Comparison of ENCODE assay signal across 13 cellular contexts in genomic region chr19:29380581-29380980, GRCh38.
"Had no signal": no experiment of that assay in that cellular context is flagged by ENCODE, and none has a peak within 500 bp of the region (broad histone marks: within the 10 kb centered on the region; RNA-seq: fewer than 3 reads in every experiment).

No MANE protein-coding gene starts in this region.

- H3K4me1 ChIP-seq: gastrocnemius medialis, heart left ventricle, parathyroid adenoma, tibial artery had no signal

- H3K9me3 Mint-ChIP-seq: activated naive CD4-positive, alpha-beta T cell treated with anti-CD3 and anti-CD28 coated beads for 36 hours; activated naive CD8-positive, alpha-beta T cell treated with anti-CD3 and anti-CD28 coated beads, Interleukin-2, amount 50 U/mL, for 24 hours had no signal

- H3K4me1 Mint-ChIP-seq: activated naive CD8-positive, alpha-beta T cell treated with anti-CD3 and anti-CD28 coated beads, Interleukin-2, amount 50 U/mL, for 24 hours; naive thymus-derived CD4-positive, alpha-beta T cell had no signal

- H3K27ac ChIP-seq: gastrocnemius medialis, heart left ventricle, parathyroid adenoma, tibial artery had no signal

- H3K4me3 Mint-ChIP-seq: activated naive CD4-positive, alpha-beta T cell treated with anti-CD3 and anti-CD28 coated beads for 36 hours; activated naive CD8-positive, alpha-beta T cell treated with anti-CD3 and anti-CD28 coated beads, Interleukin-2, amount 50 U/mL, for 24 hours; naive thymus-derived CD4-positive, alpha-beta T cell had no signal

- H3K36me3 Mint-ChIP-seq: naive thymus-derived CD4-positive, alpha-beta T cell had no signal

- H3K27ac Mint-ChIP-seq: activated naive CD4-positive, alpha-beta T cell treated with anti-CD3 and anti-CD28 coated beads for 36 hours; activated naive CD8-positive, alpha-beta T cell treated with anti-CD3 and anti-CD28 coated beads, Interleukin-2, amount 50 U/mL, for 24 hours; naive thymus-derived CD4-positive, alpha-beta T cell had no signal

- ATAC-seq: gastrocnemius medialis; heart left ventricle; left colon; mucosa of descending colon; naive thymus-derived CD4-positive, alpha-beta T cell had no signal

- DNase-seq: activated CD4-positive, alpha-beta T cell treated with anti-CD3 and anti-CD28 coated beads, Interleukin-2, amount 50 U/mL, for 1 hour; activated CD8-positive, alpha-beta memory T cell treated with anti-CD3 and anti-CD28 coated beads for 24 hours; activated naive CD4-positive, alpha-beta T cell treated with anti-CD3 and anti-CD28 coated beads for 36 hours; activated T-cell treated with anti-CD3 and anti-CD28 coated beads for 4 hours; erythroblast; gastrocnemius medialis; heart left ventricle; mucosa of descending colon had no signal

- H3K9me3 ChIP-seq: gastrocnemius medialis, heart left ventricle, mucosa of descending colon, tibial artery had no signal

- H3K4me3 ChIP-seq: gastrocnemius medialis, heart left ventricle, mucosa of descending colon, tibial artery had no signal

- H3K36me3 ChIP-seq: gastrocnemius medialis, heart left ventricle, tibial artery had no signal
